Comparison of ENCODE assay signal across 12 cellular contexts in the genomic region with DNA sequence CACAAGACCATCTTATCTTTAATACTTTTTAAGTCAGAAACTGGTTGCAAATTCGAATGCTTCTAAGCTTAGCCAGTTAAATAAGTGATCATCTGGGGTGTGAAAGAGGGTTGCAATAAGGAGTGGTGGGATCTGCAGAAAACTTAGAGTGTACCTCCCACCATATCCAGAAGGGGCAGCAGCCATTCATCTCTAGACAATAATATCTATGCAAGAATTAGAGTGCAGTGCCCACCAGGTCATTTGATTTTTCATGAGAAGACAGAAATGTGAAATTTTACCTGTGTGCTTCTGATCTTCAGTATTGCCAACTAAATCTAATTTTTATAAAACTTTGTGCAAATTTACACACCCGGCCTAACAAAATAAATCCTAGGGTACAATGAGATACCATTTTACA.
DNase-seq lines count a peak whose midpoint lies in the region; ATAC-seq and TF ChIP-seq lines count a peak whose summit lies in the region.
"Had no signal": no experiment of that assay in that cellular context is flagged by ENCODE, and none has a peak within 500 bp of the region (broad histone marks: within the 10 kb centered on the region; RNA-seq: fewer than 3 reads in every experiment).

No MANE protein-coding gene starts in this region.

- H3K27ac Mint-ChIP-seq in endothelial cell (ENCODE audit: unreplicated experiment) = no peak overlapping the region
- H3K27ac Mint-ChIP-seq: brain; T-helper 2 cell treated with Interferon-gamma antibody and Interleukin-4, amounts not matched to agents 5 μg/mL and 100 μg/mL, for 36 hours had no signal

- no TSS peak for BruUV-seq in OCI-LY7 (replicated peaks; lab: Mats Ljungman, UMichigan)

- CTCF ChIA-PET in OCI-LY7 (lab: Charles Lee; ENCODE audit: unreplicated experiment) = no interaction called here

- no peaks in the 10 kb centered on the region for H3K4me1 Mint-ChIP-seq in endothelial cell (ENCODE audit: unreplicated experiment)

- H3K27ac ChIP-seq in C4-2B (no peak overlapping the region), OCI-LY7 (ENCODE audit: low read depth, low read length, poor library complexity, severe bottlenecking) (no peak overlapping the region), foreskin keratinocyte (no peak overlapping the region)
- H3K27ac ChIP-seq: parathyroid adenoma had no signal

- H3K9me3 Mint-ChIP-seq in endothelial cell (ENCODE audit: unreplicated experiment) = no peaks in the 10 kb centered on the region
- H3K9me3 Mint-ChIP-seq: brain; T-helper 2 cell treated with Interferon-gamma antibody and Interleukin-4, amounts not matched to agents 5 μg/mL and 100 μg/mL, for 36 hours had no signal

- H3K4me3 Mint-ChIP-seq in endothelial cell (ENCODE audit: unreplicated experiment) = no peak overlapping the region
- H3K4me3 Mint-ChIP-seq: brain; T-helper 2 cell treated with Interferon-gamma antibody and Interleukin-4, amounts not matched to agents 5 μg/mL and 100 μg/mL, for 36 hours had no signal

- no peaks in the 10 kb centered on the region for H3K9me2 ChIP-seq in OCI-LY7 (ENCODE audit: insufficient read depth, low read length)

- H3K9me3 ChIP-seq in OCI-LY7 (ENCODE audit: low read length) = no peaks in the 10 kb centered on the region

- H2AFZ ChIP-seq in OCI-LY7 (ENCODE audit: low read length) = no peak overlapping the region
- H2AFZ ChIP-seq: parathyroid adenoma had no signal

- H3K36me3 ChIP-seq in OCI-LY7 (ENCODE audit: insufficient read depth, low read length) = no peaks in the 10 kb centered on the region

- no peak overlapping the region for H3K4me2 ChIP-seq in OCI-LY7 (ENCODE audit: low read length)

- ATAC-seq in foreskin keratinocyte = no peak
- ATAC-seq: left cardiac atrium had no signal

- H3K4me1 ChIP-seq in OCI-LY7 (ENCODE audit: insufficient read depth, low read length, poor library complexity, severe bottlenecking) (no peaks in the 10 kb centered on the region), foreskin keratinocyte (no peaks in the 10 kb centered on the region)
- H3K4me1 ChIP-seq: parathyroid adenoma had no signal

- peaks cover 6% of the 10 kb centered on the region for H3K27me3 ChIP-seq in foreskin keratinocyte

- no peak overlapping the region for H3K4me3 ChIP-seq in OCI-LY7 (ENCODE audit: low read depth, low read length, poor library complexity, severe bottlenecking)

- intact Hi-C loops in OCI-LY7 (cut with micrococcal nuclease; ENCODE audit: unreplicated experiment) = no loop called here

- POLR2A ChIA-PET in OCI-LY7 (lab: Charles Lee) = interaction anchor here (0.7 kb wide), 1 partner anchor 1130 kb away, joined by 3 read pairs; no protein-coding TSS in a partner anchor

- TF ChIP-seq CTCF in C4-2B (conservative IDR thresholded peaks at IDR 0.05) = peak; percentile 62
- peak; percentile 51 for TF ChIP-seq CTCF in GM12873 (IDR thresholded peaks at IDR 0.05; ENCODE audit: insufficient read depth, low read depth, low read length, missing control alignments)
- peak; percentile 76 for TF ChIP-seq CTCF in OCI-LY7 (conservative IDR thresholded peaks at IDR 0.05; ENCODE audit: low read length)
- TF ChIP-seq CTCF in foreskin keratinocyte (conservative IDR thresholded peaks at IDR 0.05) = peak; percentile 42
- no peak for TF ChIP-seq CTCF in endothelial cell (IDR thresholded peaks at IDR 0.05; ENCODE audit: unreplicated experiment)

- no peaks in the 10 kb centered on the region for H4K20me1 ChIP-seq in OCI-LY7 (ENCODE audit: insufficient read depth, low read length)

- DNase-seq in OCI-LY7 (ENCODE audit: low spot score) = peak; percentile 13
- DNase-seq in foreskin keratinocyte = no peak
- no peak for DNase-seq in AML-193 (lab: John Stamatoyannopoulos, UW)
- DNase-seq in NCI-H226 = no peak
- DNase-seq in endothelial cell (ENCODE audit: low spot score) = no peak
- DNase-seq in retina = no peak
- DNase-seq: left cardiac atrium had no signal

- no peaks in the 10 kb centered on the region for H3K36me3 Mint-ChIP-seq in endothelial cell (ENCODE audit: low read depth, unreplicated experiment)
- H3K36me3 Mint-ChIP-seq: brain had no signal

- no peaks in the 10 kb centered on the region for H3K27me3 Mint-ChIP-seq in endothelial cell (ENCODE audit: unreplicated experiment)
- H3K27me3 Mint-ChIP-seq: brain had no signal

- H3K79me2 ChIP-seq in OCI-LY7 (ENCODE audit: insufficient read depth, low read depth, low read length) = no peaks in the 10 kb centered on the region
- H3K79me2 ChIP-seq: parathyroid adenoma had no signal
